8 cellular contexts compared by ENCODE assay signal in genomic region chr17:39863918-39864746, GRCh38. TPM values are rescaled to one million over a fixed set of nuclear protein-coding genes. Genes with fewer than 3 reads are reported as not detected.
DNase-seq lines count a peak whose midpoint lies in the region; ATAC-seq and TF ChIP-seq lines count a peak whose summit lies in the region.

Gene IKZF3 (minus strand): TSS chr17:39864312. CDS start chr17:39864126, 186 bp downstream.

- H3K9ac ChIP-seq in SU-DHL-6 (ENCODE audit: low read length) (peak within 1 kb of the TSS; percentile 97), iPS-18a (ENCODE audit: low read length) (peak within 1 kb of the TSS; percentile 28)

- no peaks in the 10 kb centered on the region for H3K4me1 ChIP-seq in iPS-18a (ENCODE audit: control insufficient read depth, low read depth, low read length)

- H3K27ac Mint-ChIP-seq in activated naive CD4-positive, alpha-beta T cell treated with anti-CD3 and anti-CD28 coated beads, Interleukin-2, amount 50 U/mL, for 72 hours, result peak within 1 kb of the TSS; percentile 97

- H3K4me2 ChIP-seq in SU-DHL-6 (ENCODE audit: low read depth, low read length, poor library complexity, severe bottlenecking), result peak within 1 kb of the TSS; percentile 99

- H3K9me3 ChIP-seq in SU-DHL-6 (ENCODE audit: insufficient read depth, low read length) (no peaks in the 10 kb centered on the region), iPS-18a (ENCODE audit: control insufficient read depth, low read depth, low read length) (no peaks in the 10 kb centered on the region)

- H3F3A ChIP-seq in SU-DHL-6 (ENCODE audit: insufficient read depth), result peaks cover 61% of the 10 kb centered on the region

- peaks cover 4% of the 10 kb centered on the region; the same call in 1 of the 2 replicates for H3K36me3 ChIP-seq in SU-DHL-6 (ENCODE audit: low read length)
- no peaks in the 10 kb centered on the region for H3K36me3 ChIP-seq in iPS-18a (ENCODE audit: control insufficient read depth, low read depth, low read length)

- no peaks in the 10 kb centered on the region for H4K20me1 ChIP-seq in SU-DHL-6 (ENCODE audit: low read depth, low read length)

- TF ChIP-seq CTCF in SU-DHL-6 (IDR thresholded peaks at IDR 0.05; ENCODE audit: insufficient read depth, low read length, poor library complexity, severe bottlenecking), result peak; percentile 24

- H3K27me3 ChIP-seq in SU-DHL-6 (ENCODE audit: low read length) (no peaks in the 10 kb centered on the region), iPS-18a (ENCODE audit: control insufficient read depth, insufficient read depth, low read length) (peaks cover 64% of the 10 kb centered on the region)

- H3K27ac ChIP-seq in SU-DHL-6 (ENCODE audit: low read depth, low read length) (peak within 1 kb of the TSS; percentile 93), iPS-18a (ENCODE audit: low read length) (no peak within 1 kb of the TSS)

- no peak within 1 kb of the TSS for H2AFZ ChIP-seq in SU-DHL-6 (ENCODE audit: low read depth, low read length, severe bottlenecking)

- intact Hi-C loops in Right ventricle myocardium inferior (cut with DNase I), result loop anchor here (10.0 kb wide), 2 partner anchors 109 to 319 kb away; no protein-coding TSS in a partner anchor
- intact Hi-C loops in cardiac septum (cut with DNase I), result no loop called here

- peaks cover 23 to 24% of the 10 kb centered on the region in 2 donors for H3K36me3 Mint-ChIP-seq in activated naive CD4-positive, alpha-beta T cell treated with anti-CD3 and anti-CD28 coated beads, Interleukin-2, amount 50 U/mL, for 72 hours

- H3K4me3 ChIP-seq in SU-DHL-6 (ENCODE audit: insufficient read depth, low read length, poor library complexity, severe bottlenecking), result peak within 1 kb of the TSS; percentile 98
- H3K4me3 ChIP-seq in iPS-18a (ENCODE audit: low read length), result peak within 1 kb of the TSS; percentile 22

- H3K9me2 ChIP-seq in SU-DHL-6 (replicated peaks; ENCODE audit: insufficient read depth, low read length), result no peaks in the 10 kb centered on the region

- ATAC-seq in Right ventricle myocardium inferior (peak; percentile 65), GM18519 (IDR thresholded peaks at IDR 0.05; ENCODE audit: low FRiP score, unreplicated experiment) (no peak)
- ATAC-seq in activated naive CD4-positive, alpha-beta T cell treated with anti-CD3 and anti-CD28 coated beads, Interleukin-2, amount 50 U/mL, for 72 hours, result peak; percentile 47 to 78

- H3K9me3 Mint-ChIP-seq in activated naive CD4-positive, alpha-beta T cell treated with anti-CD3 and anti-CD28 coated beads, Interleukin-2, amount 50 U/mL, for 72 hours, result no peaks in the 10 kb centered on the region

- peak; percentile 75 for DNase-seq in Right ventricle myocardium inferior (ENCODE audit: missing footprints)
- no peak for DNase-seq in cardiac septum (ENCODE audit: low spot score)
- peak; percentile 7 for DNase-seq in HS-27A (ENCODE audit: low read depth)
- peak; percentile 77 to 93 for DNase-seq in activated naive CD4-positive, alpha-beta T cell treated with anti-CD3 and anti-CD28 coated beads, Interleukin-2, amount 50 U/mL, for 72 hours (ENCODE audit: low spot score in 2 of 2)
- DNase-seq in stimulated activated CD4-positive, alpha-beta T cell treated with anti-CD3 and anti-CD28 coated beads, Interleukin-1b, Interleukin-23, amount 100 ng/mL, for 48 hours, result peak; percentile 88

- peaks cover 52% of the 10 kb centered on the region for H3K79me2 ChIP-seq in SU-DHL-6 (ENCODE audit: insufficient read depth, low read length)

RNA-seq across cellular contexts. Expression of gene IKZF3, which starts in this region (rescaled TPM):
- 0.32 TPM for total RNA-seq in Right ventricle myocardium inferior
- total RNA-seq in cardiac septum, result 0.51 TPM
- total RNA-seq in activated naive CD4-positive, alpha-beta T cell treated with anti-CD3 and anti-CD28 coated beads, Interleukin-2, amount 50 U/mL, for 72 hours, result 10 to 100 TPM; 37.6 to 60.8 TPM

Comparison
In these comparisons a context has a peak if more than half of its experiments do, and no peak if none do; other contexts are left out.
1. RNA of gene IKZF3 (total RNA-seq): 37.6 to 60.8 TPM in activated naive CD4-positive, alpha-beta T cell treated with anti-CD3 and anti-CD28 coated beads, Interleukin-2, amount 50 U/mL, for 72 hours; 0.51 TPM in cardiac septum (single experiment) and 0.32 TPM in Right ventricle myocardium inferior (single experiment); every median in the first group is over 10 times any median in the second.
2. Peak in DNase-seq and ATAC-seq in Right ventricle myocardium inferior; RNA of the gene not detected or under 1 TPM.